18 cellular contexts compared by ENCODE assay signal in genomic region chr14:68902357-68902756, GRCh38.
DNase-seq lines count a peak whose midpoint lies in the region; ATAC-seq and TF ChIP-seq lines count a peak whose summit lies in the region.
"Had no signal": no experiment of that assay in that cellular context is flagged by ENCODE, and none has a peak within 500 bp of the region (broad histone marks: within the 10 kb centered on the region; RNA-seq: fewer than 3 reads in every experiment).

No MANE protein-coding gene starts in this region.

- DNase-seq in GM23338 (ENCODE audit: low spot score): no peak
- DNase-seq in ascending aorta (ENCODE audit: low spot score in 2 of 2): no peak
- no peak for DNase-seq in nephron progenitor cell
- no peak for DNase-seq in smooth muscle cell (lab: John Stamatoyannopoulos, UW; ENCODE audit: unreplicated experiment)
- DNase-seq in NCI-H1436 treated with DMSO at 0.1 percent for 48 hours (lab: John Stamatoyannopoulos, UW): no peak
- DNase-seq in SHP77 (lab: John Stamatoyannopoulos, UW): no peak
- DNase-seq: AML-193, COR-L47, GF-D8, GOT3, MG63, NCI-H1092 treated with DMSO at 0.1 percent for 48 hours, NCI-H1694, NCI-H2227 treated with DMSO at 0.1 percent for 48 hours, NCI-H524 treated with DMSO at 0.1 percent for 48 hours had no signal

- H3K4me3 ChIP-seq in GM23338 (no peak overlapping the region), ascending aorta (no peak overlapping the region), smooth muscle cell (no peak overlapping the region)
- H3K4me3 ChIP-seq: MG63 had no signal

- H3K4me1 Mint-ChIP-seq in GM23338 (no peaks in the 10 kb centered on the region), nephron progenitor cell (peaks cover 7% of the 10 kb centered on the region)

- H3K79me2 ChIP-seq in GM23338 (replicated peaks; ENCODE audit: insufficient read depth): no peaks in the 10 kb centered on the region
- peaks cover 68% of the 10 kb centered on the region for H3K79me2 ChIP-seq in smooth muscle cell (ENCODE audit: low read depth)

- H3K27me3 Mint-ChIP-seq in GM23338 (ENCODE audit: insufficient read depth, low read depth, poor library complexity): peaks cover 19% of the 10 kb centered on the region
- peaks cover 7% of the 10 kb centered on the region for H3K27me3 Mint-ChIP-seq in nephron progenitor cell (ENCODE audit: low read depth, poor library complexity)

- no peaks in the 10 kb centered on the region for H3K9me2 ChIP-seq in GM23338 (ENCODE audit: insufficient read depth)

- 99% methylated on average over 14 of the region's 14 CpGs for WGBS in smooth muscle cell (ENCODE audit: low lambda C conversion rate)

- H3K27me3 ChIP-seq in GM23338 (ENCODE audit: insufficient read depth) (no peaks in the 10 kb centered on the region), ascending aorta (no peaks in the 10 kb centered on the region), smooth muscle cell (ENCODE audit: low read depth) (no peaks in the 10 kb centered on the region)
- H3K27me3 ChIP-seq: MG63 had no signal

- intact Hi-C loops in ascending aorta (cut with DNase I): no loop called here

- H3K27ac Mint-ChIP-seq in GM23338: 0 out of 2 replicates have a peak overlapping the region, but pooled peaks have one; percentile 70
- peak overlapping the region; percentile 78 for H3K27ac Mint-ChIP-seq in nephron progenitor cell

- H2AFZ ChIP-seq in GM23338 (no peak overlapping the region), smooth muscle cell (ENCODE audit: low read depth) (no peak overlapping the region)

- H4K20me1 ChIP-seq in GM23338 (replicated peaks; ENCODE audit: insufficient read depth) (peaks cover 6% of the 10 kb centered on the region), smooth muscle cell (ENCODE audit: low read depth) (peaks cover 100% of the 10 kb centered on the region)

- H3K4me1 ChIP-seq in GM23338 (ENCODE audit: insufficient read depth) (no peaks in the 10 kb centered on the region), ascending aorta (peaks cover 0 to 35% of the 10 kb centered on the region in 2 donors), smooth muscle cell (ENCODE audit: low read depth) (no peaks in the 10 kb centered on the region)

- ATAC-seq in GM23338: no peak
- ATAC-seq in GM21528 (IDR thresholded peaks at IDR 0.05; ENCODE audit: low FRiP score, unreplicated experiment): no peak
- ATAC-seq in HG03097 (IDR thresholded peaks at IDR 0.05; ENCODE audit: low FRiP score, unreplicated experiment): no peak

- H3K9ac ChIP-seq in smooth muscle cell (ENCODE audit: low read depth): no peak overlapping the region

- H3K36me3 ChIP-seq in GM23338 (ENCODE audit: insufficient read depth): peaks cover 14% of the 10 kb centered on the region
- peaks cover 94 to 95% of the 10 kb centered on the region in 2 donors for H3K36me3 ChIP-seq in ascending aorta
- H3K36me3 ChIP-seq in smooth muscle cell (ENCODE audit: low read depth): peaks cover 45% of the 10 kb centered on the region

- H3K36me3 Mint-ChIP-seq in GM23338 (ENCODE audit: low read depth): peaks cover 77% of the 10 kb centered on the region
- peaks cover 45% of the 10 kb centered on the region for H3K36me3 Mint-ChIP-seq in nephron progenitor cell (ENCODE audit: low read depth)

- H3K9me3 Mint-ChIP-seq in GM23338 (no peaks in the 10 kb centered on the region), nephron progenitor cell (no peaks in the 10 kb centered on the region)

- H3K4me3 Mint-ChIP-seq in GM23338: no peak overlapping the region
- no peak overlapping the region for H3K4me3 Mint-ChIP-seq in nephron progenitor cell
- H3K4me3 Mint-ChIP-seq: CD14-positive monocyte had no signal

- no peak for TF ChIP-seq CTCF in GM23338 (conservative IDR thresholded peaks at IDR 0.05; ENCODE audit: low read depth in 2 of 2)
- no peak for TF ChIP-seq CTCF in ascending aorta (IDR thresholded peaks at IDR 0.05)
- no peak for TF ChIP-seq CTCF in nephron progenitor cell (IDR thresholded peaks at IDR 0.05)
- no peak for TF ChIP-seq CTCF in smooth muscle cell (IDR thresholded peaks at IDR 0.05; ENCODE audit: borderline replicate concordance, insufficient read depth, poor library complexity, severe bottlenecking)

- H3K4me2 ChIP-seq in GM23338: no peak overlapping the region
- no peak overlapping the region for H3K4me2 ChIP-seq in smooth muscle cell

- no peaks in the 10 kb centered on the region for H3K9me3 ChIP-seq in ascending aorta
- no peaks in the 10 kb centered on the region for H3K9me3 ChIP-seq in smooth muscle cell (replicated peaks; ENCODE audit: low read depth)
- H3K9me3 ChIP-seq: MG63 had no signal

- H3K27ac ChIP-seq in GM23338 (ENCODE audit: low read depth): no peak overlapping the region
- H3K27ac ChIP-seq in ascending aorta: peak overlapping the region; percentile 54 to 71
- H3K27ac ChIP-seq in smooth muscle cell (ENCODE audit: low read depth): peak overlapping the region; percentile 28

- H3F3A ChIP-seq in GM23338 (replicated peaks; ENCODE audit: low read depth) (no peaks in the 10 kb centered on the region), smooth muscle cell (ENCODE audit: low read depth) (peaks cover 69% of the 10 kb centered on the region)

TF ChIP-seq in GM23338, 12 proteins besides CTCF, POLR2A, EP300 and RAD21 (continues in another document):
- TF ChIP-seq ZNF114 (CRISPR knock-in tag; IDR thresholded peaks at IDR 0.05) (no peak), ZNF462 (CRISPR knock-in tag; IDR thresholded peaks at IDR 0.05) (no peak), STAT1 (IDR thresholded peaks at IDR 0.05; ENCODE audit: unreplicated experiment) (no peak), CREB1 (CRISPR knock-in tag; IDR thresholded peaks at IDR 0.05; ENCODE audit: low read depth) (no peak), EZH2 (IDR thresholded peaks at IDR 0.05; ENCODE audit: low read depth, unreplicated experiment) (no peak)
